9 cellular contexts compared by ENCODE assay signal in the genomic region with DNA sequence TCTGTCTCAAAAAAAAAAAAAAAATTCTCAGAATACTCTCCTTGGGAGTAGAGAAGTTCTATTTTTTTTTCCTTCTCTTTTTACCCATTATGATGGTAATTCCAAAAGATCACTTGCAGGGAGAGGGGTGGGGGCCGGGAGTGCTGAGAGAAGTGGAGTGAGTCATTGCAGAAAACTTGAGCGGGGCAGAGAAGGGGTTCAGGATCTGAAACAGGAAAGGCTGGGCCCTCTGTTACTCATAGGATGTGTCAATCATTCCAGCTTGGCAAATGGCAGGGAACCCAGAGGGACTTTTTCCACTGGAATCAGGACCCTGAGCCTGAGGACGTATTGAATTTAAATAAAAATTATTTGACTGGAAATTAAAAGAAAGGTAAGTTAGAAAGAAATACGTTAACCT.
A peak's percentile ranks its signal among the peaks of the same experiment; 100 is the strongest.
DNase-seq lines count a peak whose midpoint lies in the region; ATAC-seq, FAIRE-seq and TF ChIP-seq lines count a peak whose summit lies in the region.
"Had no signal": no experiment of that assay in that cellular context is flagged by ENCODE, and none has a peak within 500 bp of the region (broad histone marks: within the 10 kb centered on the region; RNA-seq: fewer than 3 reads in every experiment).

No MANE protein-coding gene starts in this region.

- 22 to 23% methylated on average over 4 of the region's 4 CpGs for WGBS in lower leg skin, 2 donors
- WGBS in transverse colon (ENCODE audit: low coverage in 1 of 2), 2 donors, result 31 to 61% methylated on average over 3 to 4 of the region's 4 CpGs

- no peak for FAIRE-seq in bronchial epithelial cell (lab: Jason Lieb, UNC)

- TF ChIP-seq EP300 in transverse colon (IDR thresholded peaks at IDR 0.05; ENCODE audit: low read depth), result no peak

- in situ Hi-C loops in transverse colon (cut with MboI; ENCODE audit: low pct_ligation_motif_present in 1 of 4, low pct_unique_long_range_greater_than_20kb in 1 of 4, low sequenced_read_pairs in 3 of 4), result no loop called here

- no peak overlapping the region for H3K4me3 ChIP-seq in bronchial epithelial cell (ENCODE audit: low read depth, low read length)
- H3K4me3 ChIP-seq in lower leg skin (ENCODE audit: low read depth, poor library complexity, severe bottlenecking), result no peak overlapping the region
- no peak overlapping the region for H3K4me3 ChIP-seq in transverse colon

- H3K27me3 ChIP-seq in bronchial epithelial cell (ENCODE audit: control insufficient read depth, insufficient read depth, low read length) (no peaks in the 10 kb centered on the region), transverse colon (no peaks in the 10 kb centered on the region)

- H3K27ac ChIP-seq in transverse colon, result peak overlapping the region in 1 of 4 donors; percentile 11

- intact Hi-C loops in lower leg skin (cut with DNase I; ENCODE audit: low total_unique reads) (loop anchor here (10.0 kb wide), 1 partner anchor 82 kb away; no protein-coding TSS in a partner anchor), transverse colon (cut with DNase I; ENCODE audit: low total_unique reads) (no loop called here)

- TF ChIP-seq CTCF in bronchial epithelial cell (IDR thresholded peaks at IDR 0.05; ENCODE audit: insufficient read depth, low read length, severe bottlenecking) (no peak), lower leg skin (IDR thresholded peaks at IDR 0.05) (no peak), transverse colon (IDR thresholded peaks at IDR 0.05) (no peak)

- H3K4me1 ChIP-seq in transverse colon, result peaks cover 7 to 39% (median 8%) of the 10 kb centered on the region in 4 donors

- H3K9me3 ChIP-seq in transverse colon, result no peaks in the 10 kb centered on the region

- DNase-seq in AG08396 (ENCODE audit: low spot score) (peak; percentile 61), Kasumi-1 (lab: John Stamatoyannopoulos, UW) (peak; percentile 25 to 32), bronchial epithelial cell (ENCODE audit: low read depth) (peak; percentile 96), lower leg skin (ENCODE audit: low spot score in 2 of 2) (peak; percentile 65 to 86), NCI-H1092 treated with DMSO at 0.1 percent for 48 hours (lab: John Stamatoyannopoulos, UW) (no peak), NOMO-1 (lab: John Stamatoyannopoulos, UW; ENCODE audit: unreplicated experiment in 2 of 2) (no peak), transverse colon (no peak)
- DNase-seq: CD8-positive, alpha-beta memory T cell had no signal

- no peaks in the 10 kb centered on the region for H3K36me3 ChIP-seq in bronchial epithelial cell (ENCODE audit: control insufficient read depth, insufficient read depth, low read length)
- H3K36me3 ChIP-seq in transverse colon, result no peaks in the 10 kb centered on the region

- no peak for ATAC-seq in GM21717 (IDR thresholded peaks at IDR 0.05; ENCODE audit: unreplicated experiment)

- TF ChIP-seq POLR2A in lower leg skin (IDR thresholded peaks at IDR 0.05), result no peak
- no peak for TF ChIP-seq POLR2A in transverse colon (IDR thresholded peaks at IDR 0.05)

Comparison
In these comparisons a context has a peak if more than half of its experiments do, and no peak if none do; other contexts are left out.
1. DNase-seq: peak in AG08396 (single experiment), Kasumi-1 (2 of 2), bronchial epithelial cell (single experiment) and lower leg skin (2 of 2); none in NCI-H1092 treated with DMSO at 0.1 percent for 48 hours (single experiment), NOMO-1 (0 of 2) and transverse colon (single experiment).